Comparison of ENCODE assay signal across 8 cellular contexts in the genomic region with DNA sequence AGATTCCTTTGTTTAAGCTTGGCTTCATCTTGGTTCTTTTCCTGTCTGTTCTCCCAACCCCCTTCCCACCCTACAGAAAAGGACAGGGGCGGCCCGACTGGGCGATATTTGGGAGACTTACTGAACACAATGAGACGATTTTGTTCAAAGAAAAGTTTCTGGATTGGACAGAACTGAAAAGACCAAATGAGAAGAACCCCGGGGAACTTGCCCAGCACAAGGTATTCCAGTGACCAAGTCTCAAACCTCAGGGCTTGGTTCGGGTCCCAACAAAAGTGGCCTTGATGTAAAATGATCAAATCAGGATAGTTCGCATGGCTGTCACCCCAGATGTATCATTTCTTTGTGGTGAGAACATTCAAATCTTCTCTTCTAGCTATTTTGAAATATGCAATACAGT.
DNase-seq lines count a peak whose midpoint lies in the region; ATAC-seq, FAIRE-seq and TF ChIP-seq lines count a peak whose summit lies in the region.
"Not testable (repeated sequence)": the region's sequence is repeated elsewhere in the genome, so short reads cannot be mapped to it uniquely, and the experiment has no call there.

No MANE protein-coding gene starts in this region.

- peaks cover 36% of the 10 kb centered on the region for H3K79me2 ChIP-seq in OCI-LY7 (ENCODE audit: insufficient read depth, low read depth, low read length)

- peaks cover 18% of the 10 kb centered on the region for H3K36me3 Mint-ChIP-seq in activated CD4-positive, alpha-beta T cell treated with anti-CD3 and anti-CD28 coated beads, Interleukin-2, amount 10 ng/mL, durations not matched to agents 7 days and 5 days (ENCODE audit: low read depth)
- peaks cover 15 to 19% of the 10 kb centered on the region in 2 donors for H3K36me3 Mint-ChIP-seq in activated T-cell treated with anti-CD3 and anti-CD28 coated beads, Interleukin-2, amount 50 U/mL, for 72 hours (ENCODE audit: insufficient read depth in 2 of 2)
- not testable (repeated sequence) for H3K36me3 Mint-ChIP-seq in activated naive CD8-positive, alpha-beta T cell treated with anti-CD3 and anti-CD28 coated beads, Interleukin-2, amount 10 ng/mL, durations not matched to agents 7 days and 5 days; naive thymus-derived CD4-positive, alpha-beta T cell

- peak overlapping the region; percentile 99 for H3K27ac Mint-ChIP-seq in activated CD4-positive, alpha-beta T cell treated with anti-CD3 and anti-CD28 coated beads, Interleukin-2, amount 10 ng/mL, durations not matched to agents 7 days and 5 days
- peak overlapping the region; percentile 100 for H3K27ac Mint-ChIP-seq in activated T-cell treated with anti-CD3 and anti-CD28 coated beads, Interleukin-2, amount 50 U/mL, for 72 hours
- peak overlapping the region; percentile 98 for H3K27ac Mint-ChIP-seq in activated naive CD8-positive, alpha-beta T cell treated with anti-CD3 and anti-CD28 coated beads, Interleukin-2, amount 10 ng/mL, durations not matched to agents 7 days and 5 days
- H3K27ac Mint-ChIP-seq in naive thymus-derived CD4-positive, alpha-beta T cell = peak overlapping the region; percentile 88 to 99 (median 97)

- peaks cover 32 to 93% (median 67%) of the 10 kb centered on the region in 10 experiments for H3K4me1 ChIP-seq in BLaER1 treated with 17β-estradiol and CSF1 and Interleukin-3, amounts not matched to agents 10 nM and 100 nM
- peaks cover 92% of the 10 kb centered on the region for H3K4me1 ChIP-seq in OCI-LY7 (ENCODE audit: insufficient read depth, low read length, poor library complexity, severe bottlenecking)
- peaks cover 55 to 62% of the 10 kb centered on the region in 2 donors for H3K4me1 ChIP-seq in naive thymus-derived CD4-positive, alpha-beta T cell (ENCODE audit: control insufficient read depth in 2 of 2, insufficient read depth in 2 of 2, low read length in 2 of 2)
- peaks cover 33% of the 10 kb centered on the region for H3K4me1 ChIP-seq in thymus (ENCODE audit: control insufficient read depth, insufficient read depth, low read length)

- FAIRE-seq in GM19239 (lab: Jason Lieb, UNC) = peak; percentile 74

- not testable (repeated sequence) for H3K9me2 ChIP-seq in OCI-LY7 (ENCODE audit: insufficient read depth, low read length)

- ATAC-seq in activated T-cell treated with anti-CD3 and anti-CD28 coated beads, Interleukin-2, amount 50 U/mL, for 72 hours (replicated peaks in 1 of 2); activated naive CD8-positive, alpha-beta T cell treated with anti-CD3 and anti-CD28 coated beads, Interleukin-2, amount 10 ng/mL, durations not matched to agents 7 days and 5 days (ENCODE audit: low read depth); naive thymus-derived CD4-positive, alpha-beta T cell: not testable (repeated sequence)

- peaks cover 72% of the 10 kb centered on the region for H3K4me1 Mint-ChIP-seq in activated CD4-positive, alpha-beta T cell treated with anti-CD3 and anti-CD28 coated beads, Interleukin-2, amount 10 ng/mL, durations not matched to agents 7 days and 5 days
- H3K4me1 Mint-ChIP-seq in activated T-cell treated with anti-CD3 and anti-CD28 coated beads, Interleukin-2, amount 50 U/mL, for 72 hours (ENCODE audit: low read depth) = peaks cover 65% of the 10 kb centered on the region
- H3K4me1 Mint-ChIP-seq in activated naive CD8-positive, alpha-beta T cell treated with anti-CD3 and anti-CD28 coated beads, Interleukin-2, amount 10 ng/mL, durations not matched to agents 7 days and 5 days = peaks cover 54% of the 10 kb centered on the region
- H3K4me1 Mint-ChIP-seq in naive thymus-derived CD4-positive, alpha-beta T cell = peaks cover 40 to 84% (median 73%) of the 10 kb centered on the region in 7 donors

- not testable (repeated sequence) for BruUV-seq in OCI-LY7 (replicated peaks; lab: Mats Ljungman, UMichigan)

- peak overlapping the region in 2 of 11 experiments; percentile 14 to 83; a peak in 2 of 22 replicates for H3K9ac ChIP-seq in BLaER1 treated with 17β-estradiol and CSF1 and Interleukin-3, amounts not matched to agents 10 nM and 100 nM

- peak overlapping the region in 4 of 11 experiments; percentile 78 to 92 (median 89); a peak in 7 of 22 replicates for H3K27ac ChIP-seq in BLaER1 treated with 17β-estradiol and CSF1 and Interleukin-3, amounts not matched to agents 10 nM and 100 nM
- H3K27ac ChIP-seq in OCI-LY7 (ENCODE audit: low read depth, low read length, poor library complexity, severe bottlenecking) (peak overlapping the region; percentile 100), thymus (ENCODE audit: low read depth) (peak overlapping the region; percentile 46)
- H3K27ac ChIP-seq in naive thymus-derived CD4-positive, alpha-beta T cell (ENCODE audit: low read depth, low read length) = peak overlapping the region; percentile 86

- peak overlapping the region in 8 of 11 experiments; percentile 79 to 96 (median 88); a peak in 15 of 22 replicates for H3K4me2 ChIP-seq in BLaER1 treated with 17β-estradiol and CSF1 and Interleukin-3, amounts not matched to agents 10 nM and 100 nM
- peak overlapping the region; percentile 99 for H3K4me2 ChIP-seq in OCI-LY7 (ENCODE audit: low read length)

- H3K36me3 ChIP-seq in BLaER1 treated with 17β-estradiol and CSF1 and Interleukin-3, amounts not matched to agents 10 nM and 100 nM; OCI-LY7 (ENCODE audit: insufficient read depth, low read length); naive thymus-derived CD4-positive, alpha-beta T cell (ENCODE audit: control insufficient read depth in 2 of 3, insufficient read depth in 3 of 3, low read length in 3 of 3); thymus (ENCODE audit: control insufficient read depth, insufficient read depth): not testable (repeated sequence)

- H3K4me3 ChIP-seq in BLaER1 treated with 17β-estradiol and CSF1 and Interleukin-3, amounts not matched to agents 10 nM and 100 nM; naive thymus-derived CD4-positive, alpha-beta T cell (ENCODE audit: low read length); thymus (ENCODE audit: low read length): not testable (repeated sequence)
- H3K4me3 ChIP-seq in OCI-LY7 (ENCODE audit: low read depth, low read length, poor library complexity, severe bottlenecking) = peak overlapping the region; percentile 76

- H3K4me3 Mint-ChIP-seq in activated CD4-positive, alpha-beta T cell treated with anti-CD3 and anti-CD28 coated beads, Interleukin-2, amount 10 ng/mL, durations not matched to agents 7 days and 5 days = peak overlapping the region; percentile 86
- H3K4me3 Mint-ChIP-seq in activated T-cell treated with anti-CD3 and anti-CD28 coated beads, Interleukin-2, amount 50 U/mL, for 72 hours = peak overlapping the region; percentile 81 to 98
- H3K4me3 Mint-ChIP-seq in activated naive CD8-positive, alpha-beta T cell treated with anti-CD3 and anti-CD28 coated beads, Interleukin-2, amount 10 ng/mL, durations not matched to agents 7 days and 5 days = peak overlapping the region; percentile 92
- H3K4me3 Mint-ChIP-seq in naive thymus-derived CD4-positive, alpha-beta T cell = peak overlapping the region in 9 of 10 donors; percentile 76 to 98 (median 91)

- peaks cover 0 to 20% (median 0%) of the 10 kb centered on the region in 11 experiments; a peak in 4 of 22 replicates for H3K27me3 ChIP-seq in BLaER1 treated with 17β-estradiol and CSF1 and Interleukin-3, amounts not matched to agents 10 nM and 100 nM
- not testable (repeated sequence) for H3K27me3 ChIP-seq in naive thymus-derived CD4-positive, alpha-beta T cell (ENCODE audit: control insufficient read depth in 2 of 2, insufficient read depth in 2 of 2, low read length in 2 of 2); thymus (ENCODE audit: control insufficient read depth, insufficient read depth)

- DNase-seq in GM19239 (ENCODE audit: insufficient read length, low spot score); activated CD4-positive, alpha-beta T cell treated with anti-CD3 and anti-CD28 coated beads, Interleukin-2, amount 10 ng/mL, durations not matched to agents 7 days and 5 days; activated T-cell treated with anti-CD3 and anti-CD28 coated beads, Interleukin-2, amount 50 U/mL, for 72 hours; activated naive CD8-positive, alpha-beta T cell treated with anti-CD3 and anti-CD28 coated beads, Interleukin-2, amount 10 ng/mL, durations not matched to agents 7 days and 5 days; naive thymus-derived CD4-positive, alpha-beta T cell: not testable (repeated sequence)
- DNase-seq in OCI-LY7 (ENCODE audit: low spot score) = peak; percentile 33

- POLR2A ChIA-PET in OCI-LY7 (lab: Charles Lee) = interaction anchor here (0.6 to 3.4 kb wide), 8 partner anchors 10 to 796 kb away, joined by 3 to 12 read pairs (median 6); no protein-coding TSS in a partner anchor
- POLR2A ChIA-PET in activated CD4-positive, alpha-beta T cell treated with anti-CD3 and anti-CD28 coated beads, Interleukin-2, amount 10 ng/mL, durations not matched to agents 7 days and 5 days (lab: Charles Lee) = not testable (repeated sequence)
- POLR2A ChIA-PET in activated naive CD8-positive, alpha-beta T cell treated with anti-CD3 and anti-CD28 coated beads, Interleukin-2, amount 10 ng/mL, durations not matched to agents 7 days and 5 days (lab: Charles Lee) = interaction anchor here (2.7 kb wide), 1 partner anchor 8 kb away, joined by 12 read pairs; no protein-coding TSS in a partner anchor
- POLR2A ChIA-PET in naive thymus-derived CD4-positive, alpha-beta T cell (lab: Charles Lee) = interaction anchor here (1.0 to 3.1 kb wide), 4 partner anchors 8 to 81 kb away, joined by 3 to 15 read pairs (median 4); no protein-coding TSS in a partner anchor

- not testable (repeated sequence) for TF ChIP-seq CTCF in OCI-LY7 (conservative IDR thresholded peaks at IDR 0.05; ENCODE audit: low read length)

- H3K9me3 ChIP-seq in BLaER1 treated with 17β-estradiol and CSF1 and Interleukin-3, amounts not matched to agents 10 nM and 100 nM (replicated peaks in 1 of 11); OCI-LY7 (ENCODE audit: low read length); naive thymus-derived CD4-positive, alpha-beta T cell (ENCODE audit: control insufficient read depth in 2 of 3, low read length in 3 of 3); thymus (ENCODE audit: control insufficient read depth): not testable (repeated sequence)

- H3K27me3 Mint-ChIP-seq in activated CD4-positive, alpha-beta T cell treated with anti-CD3 and anti-CD28 coated beads, Interleukin-2, amount 10 ng/mL, durations not matched to agents 7 days and 5 days; activated T-cell treated with anti-CD3 and anti-CD28 coated beads, Interleukin-2, amount 50 U/mL, for 72 hours (ENCODE audit: low read depth); activated naive CD8-positive, alpha-beta T cell treated with anti-CD3 and anti-CD28 coated beads, Interleukin-2, amount 10 ng/mL, durations not matched to agents 7 days and 5 days; naive thymus-derived CD4-positive, alpha-beta T cell: not testable (repeated sequence)

- 90% methylated on average over 7 of the region's 7 CpGs for WGBS in thymus

- intact Hi-C loops in OCI-LY7 (cut with micrococcal nuclease; ENCODE audit: unreplicated experiment) = loop anchor here (5.0 to 10.0 kb wide), 2 partner anchors 1221 to 1351 kb away; a partner anchor contains a TSS
- intact Hi-C loops in naive thymus-derived CD4-positive, alpha-beta T cell (cut with micrococcal nuclease) = loop anchor here (5.0 to 10.0 kb wide), 7 partner anchors 269 to 1671 kb away; a partner anchor contains a TSS

- H3K9me3 Mint-ChIP-seq in activated CD4-positive, alpha-beta T cell treated with anti-CD3 and anti-CD28 coated beads, Interleukin-2, amount 10 ng/mL, durations not matched to agents 7 days and 5 days; activated T-cell treated with anti-CD3 and anti-CD28 coated beads, Interleukin-2, amount 50 U/mL, for 72 hours; activated naive CD8-positive, alpha-beta T cell treated with anti-CD3 and anti-CD28 coated beads, Interleukin-2, amount 10 ng/mL, durations not matched to agents 7 days and 5 days; naive thymus-derived CD4-positive, alpha-beta T cell: not testable (repeated sequence)

- not testable (repeated sequence) for H4K20me1 ChIP-seq in BLaER1 treated with 17β-estradiol and CSF1 and Interleukin-3, amounts not matched to agents 10 nM and 100 nM; OCI-LY7 (ENCODE audit: insufficient read depth, low read length)

- H2AFZ ChIP-seq in OCI-LY7 (ENCODE audit: low read length) = not testable (repeated sequence)

- CTCF ChIA-PET in OCI-LY7 (lab: Charles Lee; ENCODE audit: unreplicated experiment) = not testable (repeated sequence)
- CTCF ChIA-PET in activated CD4-positive, alpha-beta T cell treated with anti-CD3 and anti-CD28 coated beads, Interleukin-2, amount 10 ng/mL, durations not matched to agents 7 days and 5 days (lab: Charles Lee) = interaction anchor here (1.0 to 6.2 kb wide), 3 partner anchors 15 to 896 kb away, joined by 3 to 35 read pairs (median 3); no protein-coding TSS in a partner anchor
- CTCF ChIA-PET in naive thymus-derived CD4-positive, alpha-beta T cell (lab: Charles Lee) = interaction anchor here (1.3 to 2.8 kb wide), 4 partner anchors 15 to 17 kb away, joined by 3 to 14 read pairs (median 12); no protein-coding TSS in a partner anchor
